11 cellular contexts compared by ENCODE assay signal in genomic region chr4:6271701-6272465, GRCh38. TPM values are rescaled to one million over a fixed set of nuclear protein-coding genes. Genes with fewer than 3 reads are reported as not detected.
DNase-seq lines count a peak whose midpoint lies in the region; ATAC-seq, FAIRE-seq and TF ChIP-seq lines count a peak whose summit lies in the region.
"Had no signal": no experiment of that assay in that cellular context is flagged by ENCODE, and none has a peak within 500 bp of the region (broad histone marks: within the 10 kb centered on the region; RNA-seq: fewer than 3 reads in every experiment).

No MANE protein-coding gene starts in this region.

- POLR2A ChIA-PET in CD4-positive, alpha-beta memory T cell (lab: Charles Lee; ENCODE audit: partially characterized antibody): no interaction called here
- POLR2A ChIA-PET in WTC11 (lab: Charles Lee): no interaction called here

- no peaks in the 10 kb centered on the region for H3K9me3 ChIP-seq in CD4-positive, alpha-beta memory T cell (ENCODE audit: control insufficient read depth in 1 of 2, low read length in 2 of 2)
- H3K9me3 ChIP-seq in right atrium auricular region: no peaks in the 10 kb centered on the region
- H3K9me3 ChIP-seq in prostate gland: no peaks in the 10 kb centered on the region

- peaks cover 0 to 2% of the 10 kb centered on the region in 2 donors for H3K27me3 Mint-ChIP-seq in CD4-positive, alpha-beta memory T cell
- H3K27me3 Mint-ChIP-seq in WTC11 (ENCODE audit: low read depth): peaks cover 8% of the 10 kb centered on the region

- H3K36me3 Mint-ChIP-seq in CD4-positive, alpha-beta memory T cell: peaks cover 0 to 2% of the 10 kb centered on the region in 2 donors
- no peaks in the 10 kb centered on the region for H3K36me3 Mint-ChIP-seq in WTC11

- CTCF ChIA-PET in CD4-positive, alpha-beta memory T cell (lab: Charles Lee; ENCODE audit: partially characterized antibody): interaction anchor here (0.8 to 2.0 kb wide), 3 partner anchors 18 to 56 kb away, joined by 3 to 6 read pairs (median 3); no protein-coding TSS in a partner anchor
- CTCF ChIA-PET in WTC11 (lab: Charles Lee): interaction anchor here (0.9 to 31.0 kb wide), 5 partner anchors 14 to 403 kb away, joined by 3 to 713 read pairs (median 6); no protein-coding TSS in a partner anchor

- DNase-seq in CD4-positive, alpha-beta memory T cell: no peak
- DNase-seq in WTC11 (ENCODE audit: low spot score) (no peak), right atrium auricular region (ENCODE audit: low spot score) (peak; percentile 69), prostate gland (ENCODE audit: low spot score) (peak; percentile 53), inferior parietal cortex (ENCODE audit: extremely low spot score) (no peak), SKM-1 treated with dmso at 0.1 percent for 144 hours (lab: John Stamatoyannopoulos, UW; ENCODE audit: unreplicated experiment) (no peak), D721Med (ENCODE audit: insufficient read length, low spot score) (no peak)
- DNase-seq: activated CD4-positive, alpha-beta T cell treated with anti-CD3 and anti-CD28 coated beads, Interleukin-2, amount 50 U/mL, for 1 hour; DMS 273 treated with DMSO at 0.1 percent for 48 hours; KG1 had no signal

- no peak for ATAC-seq in WTC11
- ATAC-seq in HG03520 (IDR thresholded peaks at IDR 0.05; ENCODE audit: unreplicated experiment): no peak

- intact Hi-C loops in CD4-positive, alpha-beta memory T cell (cut with micrococcal nuclease): no loop called here
- intact Hi-C loops in prostate gland (cut with DNase I): no loop called here

- FAIRE-seq in D721Med (lab: Jason Lieb, UNC): no peak

- no peak overlapping the region for H3K27ac ChIP-seq in CD4-positive, alpha-beta memory T cell (ENCODE audit: low read depth, low read length)
- H3K27ac ChIP-seq in right atrium auricular region (peak overlapping the region; percentile 90 to 94), prostate gland (peak overlapping the region; percentile 55 to 68)

- H3K4me1 Mint-ChIP-seq in CD4-positive, alpha-beta memory T cell: peaks cover 13 to 30% (median 14%) of the 10 kb centered on the region in 4 donors
- peaks cover 55% of the 10 kb centered on the region for H3K4me1 Mint-ChIP-seq in WTC11

- WGBS in prostate gland: 40% methylated on average over 15 of the region's 15 CpGs

- TF ChIP-seq POLR2A in prostate gland (IDR thresholded peaks at IDR 0.05): no peak

- no peaks in the 10 kb centered on the region for H3K36me3 ChIP-seq in CD4-positive, alpha-beta memory T cell (ENCODE audit: insufficient read depth, low read length)
- H3K36me3 ChIP-seq in right atrium auricular region: no peaks in the 10 kb centered on the region
- no peaks in the 10 kb centered on the region for H3K36me3 ChIP-seq in prostate gland

- H3K27ac Mint-ChIP-seq in CD4-positive, alpha-beta memory T cell: peak overlapping the region in 2 of 7 donors; percentile 53 to 66
- H3K27ac Mint-ChIP-seq in WTC11: no peak overlapping the region; the same call in 1 of the 2 replicates

- no peak for TF ChIP-seq CTCF in WTC11 (IDR thresholded peaks at IDR 0.05)
- no peak for TF ChIP-seq CTCF in right atrium auricular region (IDR thresholded peaks at IDR 0.05)
- no peak for TF ChIP-seq CTCF in prostate gland (IDR thresholded peaks at IDR 0.05)
- no peak for TF ChIP-seq CTCF in D721Med (IDR thresholded peaks at IDR 0.05; ENCODE audit: insufficient read depth, missing control alignments)

- peaks cover 10% of the 10 kb centered on the region for H3K4me1 ChIP-seq in CD4-positive, alpha-beta memory T cell (ENCODE audit: insufficient read depth, low read length)
- H3K4me1 ChIP-seq in right atrium auricular region (peaks cover 0 to 57% of the 10 kb centered on the region in 2 donors), prostate gland (replicated peaks) (peaks cover 10% of the 10 kb centered on the region)

- H3K4me3 ChIP-seq in CD4-positive, alpha-beta memory T cell (ENCODE audit: low read length in 2 of 2): no peak overlapping the region
- peak overlapping the region in 1 of 2 donors; percentile 16 for H3K4me3 ChIP-seq in right atrium auricular region
- peak overlapping the region in 1 of 2 donors; percentile 4 for H3K4me3 ChIP-seq in prostate gland

- H3K4me3 Mint-ChIP-seq in CD4-positive, alpha-beta memory T cell: peak overlapping the region in 6 of 8 donors; percentile 21 to 85 (median 62)
- H3K4me3 Mint-ChIP-seq in WTC11: 0 out of 2 replicates have a peak overlapping the region, but pooled peaks have one; percentile 4

- no peaks in the 10 kb centered on the region for H3K27me3 ChIP-seq in CD4-positive, alpha-beta memory T cell (ENCODE audit: insufficient read depth, low read length)
- H3K27me3 ChIP-seq in right atrium auricular region (no peaks in the 10 kb centered on the region), prostate gland (replicated peaks; ENCODE audit: insufficient read depth) (no peaks in the 10 kb centered on the region)

- no peaks in the 10 kb centered on the region for H3K9me3 Mint-ChIP-seq in CD4-positive, alpha-beta memory T cell
- H3K9me3 Mint-ChIP-seq in WTC11: no peaks in the 10 kb centered on the region

TF ChIP-seq in WTC11, 78 proteins besides CTCF, POLR2A, EP300 and RAD21 (continues in another document):
- TF ChIP-seq, protein P1, sequence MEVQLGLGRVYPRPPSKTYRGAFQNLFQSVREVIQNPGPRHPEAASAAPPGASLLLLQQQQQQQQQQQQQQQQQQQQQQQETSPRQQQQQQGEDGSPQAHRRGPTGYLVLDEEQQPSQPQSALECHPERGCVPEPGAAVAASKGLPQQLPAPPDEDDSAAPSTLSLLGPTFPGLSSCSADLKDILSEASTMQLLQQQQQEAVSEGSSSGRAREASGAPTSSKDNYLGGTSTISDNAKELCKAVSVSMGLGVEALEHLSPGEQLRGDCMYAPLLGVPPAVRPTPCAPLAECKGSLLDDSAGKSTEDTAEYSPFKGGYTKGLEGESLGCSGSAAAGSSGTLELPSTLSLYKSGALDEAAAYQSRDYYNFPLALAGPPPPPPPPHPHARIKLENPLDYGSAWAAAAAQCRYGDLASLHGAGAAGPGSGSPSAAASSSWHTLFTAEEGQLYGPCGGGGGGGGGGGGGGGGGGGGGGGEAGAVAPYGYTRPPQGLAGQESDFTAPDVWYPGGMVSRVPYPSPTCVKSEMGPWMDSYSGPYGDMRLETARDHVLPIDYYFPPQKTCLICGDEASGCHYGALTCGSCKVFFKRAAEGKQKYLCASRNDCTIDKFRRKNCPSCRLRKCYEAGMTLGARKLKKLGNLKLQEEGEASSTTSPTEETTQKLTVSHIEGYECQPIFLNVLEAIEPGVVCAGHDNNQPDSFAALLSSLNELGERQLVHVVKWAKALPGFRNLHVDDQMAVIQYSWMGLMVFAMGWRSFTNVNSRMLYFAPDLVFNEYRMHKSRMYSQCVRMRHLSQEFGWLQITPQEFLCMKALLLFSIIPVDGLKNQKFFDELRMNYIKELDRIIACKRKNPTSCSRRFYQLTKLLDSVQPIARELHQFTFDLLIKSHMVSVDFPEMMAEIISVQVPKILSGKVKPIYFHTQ (CRISPR knock-in tag; IDR thresholded peaks at IDR 0.05): no peak
- TF ChIP-seq MYBL2 (CRISPR knock-in tag; IDR thresholded peaks at IDR 0.05): no peak
- TF ChIP-seq, protein P2, sequence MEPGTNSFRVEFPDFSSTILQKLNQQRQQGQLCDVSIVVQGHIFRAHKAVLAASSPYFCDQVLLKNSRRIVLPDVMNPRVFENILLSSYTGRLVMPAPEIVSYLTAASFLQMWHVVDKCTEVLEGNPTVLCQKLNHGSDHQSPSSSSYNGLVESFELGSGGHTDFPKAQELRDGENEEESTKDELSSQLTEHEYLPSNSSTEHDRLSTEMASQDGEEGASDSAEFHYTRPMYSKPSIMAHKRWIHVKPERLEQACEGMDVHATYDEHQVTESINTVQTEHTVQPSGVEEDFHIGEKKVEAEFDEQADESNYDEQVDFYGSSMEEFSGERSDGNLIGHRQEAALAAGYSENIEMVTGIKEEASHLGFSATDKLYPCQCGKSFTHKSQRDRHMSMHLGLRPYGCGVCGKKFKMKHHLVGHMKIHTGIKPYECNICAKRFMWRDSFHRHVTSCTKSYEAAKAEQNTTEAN (CRISPR knock-in tag; IDR thresholded peaks at IDR 0.05): no peak
- no peak for TF ChIP-seq ELF4 (CRISPR knock-in tag; IDR thresholded peaks at IDR 0.05; ENCODE audit: low read depth)
- no peak for TF ChIP-seq NR2C2 (CRISPR knock-in tag; IDR thresholded peaks at IDR 0.05)
- TF ChIP-seq, protein P3, sequence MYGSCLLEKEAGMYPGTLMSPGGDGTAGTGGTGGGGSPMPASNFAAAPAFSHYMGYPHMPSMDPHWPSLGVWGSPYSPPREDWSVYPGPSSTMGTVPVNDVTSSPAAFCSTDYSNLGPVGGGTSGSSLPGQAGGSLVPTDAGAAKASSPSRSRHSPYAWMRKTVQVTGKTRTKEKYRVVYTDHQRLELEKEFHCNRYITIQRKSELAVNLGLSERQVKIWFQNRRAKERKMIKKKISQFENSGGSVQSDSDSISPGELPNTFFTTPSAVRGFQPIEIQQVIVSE (CRISPR knock-in tag; IDR thresholded peaks at IDR 0.05; ENCODE audit: borderline replicate concordance): no peak
- no peak for TF ChIP-seq GRHL2 (CRISPR knock-in tag; IDR thresholded peaks at IDR 0.05; ENCODE audit: insufficient replicate concordance, severe bottlenecking)
- TF ChIP-seq CBFB (CRISPR knock-in tag; IDR thresholded peaks at IDR 0.05; ENCODE audit: low read depth): no peak
- no peak for TF ChIP-seq TCF7 (CRISPR knock-in tag; IDR thresholded peaks at IDR 0.05; ENCODE audit: low read depth)
- no peak for TF ChIP-seq NFATC4 (CRISPR knock-in tag; IDR thresholded peaks at IDR 0.05)
- no peak for TF ChIP-seq NFYB (CRISPR knock-in tag; conservative IDR thresholded peaks at IDR 0.05; ENCODE audit: low read depth)
- TF ChIP-seq TEAD4 (CRISPR knock-in tag; IDR thresholded peaks at IDR 0.05): no peak
- no peak for TF ChIP-seq JUN (CRISPR knock-in tag; IDR thresholded peaks at IDR 0.05)
- TF ChIP-seq ZMAT4 (CRISPR knock-in tag; IDR thresholded peaks at IDR 0.05): no peak
- TF ChIP-seq USF2 (CRISPR knock-in tag; IDR thresholded peaks at IDR 0.05): no peak

RNA-seq across cellular contexts. Expression of gene WFS1, which starts 2.2 kb away (rescaled TPM):
- total RNA-seq in CD4-positive, alpha-beta memory T cell: 1 to 10 TPM; 5.4 to 5.5 TPM
- polyA plus RNA-seq in CD4-positive, alpha-beta memory T cell: 1 to 10 TPM; 2.6 to 3.2 TPM
- 33.0 to 35.8 TPM (median 34.7 TPM) in 3 replicates for total RNA-seq in WTC11 (2021)
- total RNA-seq in right atrium auricular region: 100 to 1,000 TPM; 111 to 112 TPM
- 100 to 1,000 TPM in 1 of 2 donors, 10 to 100 TPM in 1; 53.4 to 169 TPM for total RNA-seq in prostate gland

Comparison
In these comparisons a context has a peak if more than half of its experiments do, and no peak if none do; other contexts are left out.
1. DNase-seq: peak in right atrium auricular region (single experiment) and prostate gland (single experiment); none in CD4-positive, alpha-beta memory T cell (0 of 5), WTC11 (single experiment), inferior parietal cortex (single experiment), SKM-1 treated with dmso at 0.1 percent for 144 hours (single experiment) and D721Med (single experiment).